1 cellular context compared by ENCODE assay signal in the genomic region with DNA sequence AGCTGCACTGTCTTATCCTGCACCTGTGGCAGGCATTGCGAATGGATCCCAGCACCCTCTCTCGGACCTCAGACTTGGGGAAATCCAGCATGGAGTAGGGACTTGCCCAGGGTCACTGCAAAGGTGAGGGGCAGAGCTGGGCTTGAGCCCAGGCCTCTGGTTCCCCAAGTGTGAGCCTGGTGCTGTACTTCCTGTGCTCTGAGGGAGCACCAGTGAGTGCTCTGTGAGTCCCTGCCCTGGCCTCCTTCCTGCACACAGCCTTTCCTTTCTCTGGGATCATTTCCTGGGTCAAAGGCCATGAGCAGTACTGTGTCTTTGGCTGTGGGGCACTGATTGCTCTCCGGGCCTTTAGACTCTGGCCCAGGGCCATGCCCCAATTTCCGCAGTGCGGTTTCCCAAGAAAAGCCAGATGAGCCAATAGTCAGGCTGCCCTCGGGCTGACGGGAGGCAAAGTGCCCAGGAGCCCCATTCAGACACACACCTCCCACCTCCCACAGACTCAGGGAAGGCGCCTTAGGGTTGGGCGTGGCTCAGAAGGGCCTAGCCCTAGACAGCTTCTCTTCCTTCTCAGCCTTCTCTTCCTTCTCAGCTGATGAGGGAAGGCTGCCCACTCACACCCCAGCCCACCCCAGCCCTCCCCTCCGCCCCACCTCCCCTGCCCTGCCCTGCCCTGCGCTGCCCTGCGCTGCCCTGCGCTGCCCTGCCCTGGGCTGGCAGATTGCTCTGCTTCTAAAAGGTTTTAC.
TF ChIP-seq lines count a peak whose summit lies in the region.

No MANE protein-coding gene starts in this region.

TF ChIP-seq in HepG2, 621 proteins besides CTCF, POLR2A, EP300 and RAD21 (continued from another document and continues in another):
- TF ChIP-seq, protein P1, sequence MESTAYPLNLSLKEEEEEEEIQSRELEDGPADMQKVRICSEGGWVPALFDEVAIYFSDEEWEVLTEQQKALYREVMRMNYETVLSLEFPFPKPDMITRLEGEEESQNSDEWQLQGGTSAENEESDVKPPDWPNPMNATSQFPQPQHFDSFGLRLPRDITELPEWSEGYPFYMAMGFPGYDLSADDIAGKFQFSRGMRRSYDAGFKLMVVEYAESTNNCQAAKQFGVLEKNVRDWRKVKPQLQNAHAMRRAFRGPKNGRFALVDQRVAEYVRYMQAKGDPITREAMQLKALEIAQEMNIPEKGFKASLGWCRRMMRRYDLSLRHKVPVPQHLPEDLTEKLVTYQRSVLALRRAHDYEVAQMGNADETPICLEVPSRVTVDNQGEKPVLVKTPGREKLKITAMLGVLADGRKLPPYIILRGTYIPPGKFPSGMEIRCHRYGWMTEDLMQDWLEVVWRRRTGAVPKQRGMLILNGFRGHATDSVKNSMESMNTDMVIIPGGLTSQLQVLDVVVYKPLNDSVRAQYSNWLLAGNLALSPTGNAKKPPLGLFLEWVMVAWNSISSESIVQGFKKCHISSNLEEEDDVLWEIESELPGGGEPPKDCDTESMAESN (CRISPR knock-in tag; conservative IDR thresholded peaks at IDR 0.05), result no peak
- TF ChIP-seq, protein P2, sequence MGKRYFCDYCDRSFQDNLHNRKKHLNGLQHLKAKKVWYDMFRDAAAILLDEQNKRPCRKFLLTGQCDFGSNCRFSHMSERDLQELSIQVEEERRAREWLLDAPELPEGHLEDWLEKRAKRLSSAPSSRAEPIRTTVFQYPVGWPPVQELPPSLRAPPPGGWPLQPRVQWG (CRISPR knock-in tag; IDR thresholded peaks at IDR 0.05; ENCODE audit: borderline replicate concordance, low read depth), result no peak
- TF ChIP-seq RAD51 (IDR thresholded peaks at IDR 0.05; ENCODE audit: borderline replicate concordance), result no peak
- TF ChIP-seq XRCC5 (optimal IDR thresholded peaks at IDR 0.05; ENCODE audit: low read length), result peak; percentile 28
- TF ChIP-seq HNRNPL (IDR thresholded peaks at IDR 0.05; ENCODE audit: low read depth, low read length), result 0 out of 2 replicates have a peak, but pooled peaks have one; percentile 68
- TF ChIP-seq YEATS4 (CRISPR knock-in tag; IDR thresholded peaks at IDR 0.05; ENCODE audit: borderline replicate concordance), result no peak
- no peak for TF ChIP-seq CC2D1A (CRISPR knock-in tag; IDR thresholded peaks at IDR 0.05)
- TF ChIP-seq PAWR (CRISPR knock-in tag; IDR thresholded peaks at IDR 0.05; ENCODE audit: borderline replicate concordance), result no peak
- no peak for TF ChIP-seq EZH2 (conservative IDR thresholded peaks at IDR 0.05; ENCODE audit: low read depth, low read length)
- TF ChIP-seq ESRRA (CRISPR knock-in tag; IDR thresholded peaks at IDR 0.05; ENCODE audit: low read depth), result no peak
- TF ChIP-seq POGZ (CRISPR knock-in tag; IDR thresholded peaks at IDR 0.05), result peak; percentile 44; the same call in 1 of the 2 replicates
- no peak for TF ChIP-seq ZNF614 (CRISPR knock-in tag; IDR thresholded peaks at IDR 0.05; ENCODE audit: borderline replicate concordance)
- TF ChIP-seq SALL2 (CRISPR knock-in tag; IDR thresholded peaks at IDR 0.05), result no peak
- TF ChIP-seq, protein P3, sequence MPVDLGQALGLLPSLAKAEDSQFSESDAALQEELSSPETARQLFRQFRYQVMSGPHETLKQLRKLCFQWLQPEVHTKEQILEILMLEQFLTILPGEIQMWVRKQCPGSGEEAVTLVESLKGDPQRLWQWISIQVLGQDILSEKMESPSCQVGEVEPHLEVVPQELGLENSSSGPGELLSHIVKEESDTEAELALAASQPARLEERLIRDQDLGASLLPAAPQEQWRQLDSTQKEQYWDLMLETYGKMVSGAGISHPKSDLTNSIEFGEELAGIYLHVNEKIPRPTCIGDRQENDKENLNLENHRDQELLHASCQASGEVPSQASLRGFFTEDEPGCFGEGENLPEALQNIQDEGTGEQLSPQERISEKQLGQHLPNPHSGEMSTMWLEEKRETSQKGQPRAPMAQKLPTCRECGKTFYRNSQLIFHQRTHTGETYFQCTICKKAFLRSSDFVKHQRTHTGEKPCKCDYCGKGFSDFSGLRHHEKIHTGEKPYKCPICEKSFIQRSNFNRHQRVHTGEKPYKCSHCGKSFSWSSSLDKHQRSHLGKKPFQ (CRISPR knock-in tag; IDR thresholded peaks at IDR 0.05; ENCODE audit: insufficient replicate concordance), result no peak
- no peak for TF ChIP-seq RFXAP (CRISPR knock-in tag; IDR thresholded peaks at IDR 0.05; ENCODE audit: borderline replicate concordance)
- TF ChIP-seq ZNF768 (CRISPR knock-in tag; IDR thresholded peaks at IDR 0.05), result peak; percentile 23; the same call in 1 of the 2 replicates
- 0 out of 2 replicates have a peak, but pooled peaks have one; percentile 35 for TF ChIP-seq MXD4 (CRISPR knock-in tag; IDR thresholded peaks at IDR 0.05)
- TF ChIP-seq, protein P4, sequence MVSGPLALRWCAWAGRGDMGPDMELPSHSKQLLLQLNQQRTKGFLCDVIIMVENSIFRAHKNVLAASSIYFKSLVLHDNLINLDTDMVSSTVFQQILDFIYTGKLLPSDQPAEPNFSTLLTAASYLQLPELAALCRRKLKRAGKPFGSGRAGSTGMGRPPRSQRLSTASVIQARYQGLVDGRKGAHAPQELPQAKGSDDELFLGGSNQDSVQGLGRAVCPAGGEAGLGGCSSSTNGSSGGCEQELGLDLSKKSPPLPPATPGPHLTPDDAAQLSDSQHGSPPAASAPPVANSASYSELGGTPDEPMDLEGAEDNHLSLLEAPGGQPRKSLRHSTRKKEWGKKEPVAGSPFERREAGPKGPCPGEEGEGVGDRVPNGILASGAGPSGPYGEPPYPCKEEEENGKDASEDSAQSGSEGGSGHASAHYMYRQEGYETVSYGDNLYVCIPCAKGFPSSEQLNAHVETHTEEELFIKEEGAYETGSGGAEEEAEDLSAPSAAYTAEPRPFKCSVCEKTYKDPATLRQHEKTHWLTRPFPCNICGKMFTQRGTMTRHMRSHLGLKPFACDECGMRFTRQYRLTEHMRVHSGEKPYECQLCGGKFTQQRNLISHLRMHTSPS (CRISPR knock-in tag; IDR thresholded peaks at IDR 0.05; ENCODE audit: low read depth), result peak; percentile 61; the same call in 1 of the 2 replicates
- TF ChIP-seq MZF1 (CRISPR knock-in tag; IDR thresholded peaks at IDR 0.05; ENCODE audit: borderline replicate concordance), result no peak
- no peak for TF ChIP-seq FOSL1 (CRISPR knock-in tag; IDR thresholded peaks at IDR 0.05; ENCODE audit: borderline replicate concordance)
- TF ChIP-seq RXRB (CRISPR knock-in tag; IDR thresholded peaks at IDR 0.05; ENCODE audit: borderline replicate concordance), result 0 out of 2 replicates have a peak, but pooled peaks have one; percentile 19
- TF ChIP-seq KDM3A (CRISPR knock-in tag; IDR thresholded peaks at IDR 0.05; ENCODE audit: low read depth), result no peak
- TF ChIP-seq ZNF530 (CRISPR knock-in tag; IDR thresholded peaks at IDR 0.05; ENCODE audit: low read depth), result no peak
- peak; percentile 59 for TF ChIP-seq GATAD2A (CRISPR knock-in tag; IDR thresholded peaks at IDR 0.05)
- TF ChIP-seq, protein P5, sequence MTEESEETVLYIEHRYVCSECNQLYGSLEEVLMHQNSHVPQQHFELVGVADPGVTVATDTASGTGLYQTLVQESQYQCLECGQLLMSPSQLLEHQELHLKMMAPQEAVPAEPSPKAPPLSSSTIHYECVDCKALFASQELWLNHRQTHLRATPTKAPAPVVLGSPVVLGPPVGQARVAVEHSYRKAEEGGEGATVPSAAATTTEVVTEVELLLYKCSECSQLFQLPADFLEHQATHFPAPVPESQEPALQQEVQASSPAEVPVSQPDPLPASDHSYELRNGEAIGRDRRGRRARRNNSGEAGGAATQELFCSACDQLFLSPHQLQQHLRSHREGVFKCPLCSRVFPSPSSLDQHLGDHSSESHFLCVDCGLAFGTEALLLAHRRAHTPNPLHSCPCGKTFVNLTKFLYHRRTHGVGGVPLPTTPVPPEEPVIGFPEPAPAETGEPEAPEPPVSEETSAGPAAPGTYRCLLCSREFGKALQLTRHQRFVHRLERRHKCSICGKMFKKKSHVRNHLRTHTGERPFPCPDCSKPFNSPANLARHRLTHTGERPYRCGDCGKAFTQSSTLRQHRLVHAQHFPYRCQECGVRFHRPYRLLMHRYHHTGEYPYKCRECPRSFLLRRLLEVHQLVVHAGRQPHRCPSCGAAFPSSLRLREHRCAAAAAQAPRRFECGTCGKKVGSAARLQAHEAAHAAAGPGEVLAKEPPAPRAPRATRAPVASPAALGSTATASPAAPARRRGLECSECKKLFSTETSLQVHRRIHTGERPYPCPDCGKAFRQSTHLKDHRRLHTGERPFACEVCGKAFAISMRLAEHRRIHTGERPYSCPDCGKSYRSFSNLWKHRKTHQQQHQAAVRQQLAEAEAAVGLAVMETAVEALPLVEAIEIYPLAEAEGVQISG (CRISPR knock-in tag; IDR thresholded peaks at IDR 0.05), result peak; percentile 53
- TF ChIP-seq RFX5 (IDR thresholded peaks at IDR 0.05; ENCODE audit: low read depth, low read length), result no peak
- peak; percentile 71; the same call in 1 of the 2 replicates for TF ChIP-seq ELF3 (CRISPR knock-in tag; IDR thresholded peaks at IDR 0.05)
- TF ChIP-seq KAT7 (CRISPR knock-in tag; IDR thresholded peaks at IDR 0.05; ENCODE audit: borderline replicate concordance), result no peak
- no peak for TF ChIP-seq PCBP1 (IDR thresholded peaks at IDR 0.05; ENCODE audit: borderline replicate concordance, low read depth, low read length)
- TF ChIP-seq AGO2 (optimal IDR thresholded peaks at IDR 0.05; ENCODE audit: low read depth, low read length), result no peak
- no peak for TF ChIP-seq POLR2AphosphoS5 (IDR thresholded peaks at IDR 0.05; ENCODE audit: low read depth, low read length)
- TF ChIP-seq HES4 (CRISPR knock-in tag; IDR thresholded peaks at IDR 0.05; ENCODE audit: borderline replicate concordance), result no peak
- TF ChIP-seq SRY (CRISPR knock-in tag; IDR thresholded peaks at IDR 0.05), result no peak
- no peak for TF ChIP-seq ZNF746 (CRISPR knock-in tag; IDR thresholded peaks at IDR 0.05)
- TF ChIP-seq, protein P6, sequence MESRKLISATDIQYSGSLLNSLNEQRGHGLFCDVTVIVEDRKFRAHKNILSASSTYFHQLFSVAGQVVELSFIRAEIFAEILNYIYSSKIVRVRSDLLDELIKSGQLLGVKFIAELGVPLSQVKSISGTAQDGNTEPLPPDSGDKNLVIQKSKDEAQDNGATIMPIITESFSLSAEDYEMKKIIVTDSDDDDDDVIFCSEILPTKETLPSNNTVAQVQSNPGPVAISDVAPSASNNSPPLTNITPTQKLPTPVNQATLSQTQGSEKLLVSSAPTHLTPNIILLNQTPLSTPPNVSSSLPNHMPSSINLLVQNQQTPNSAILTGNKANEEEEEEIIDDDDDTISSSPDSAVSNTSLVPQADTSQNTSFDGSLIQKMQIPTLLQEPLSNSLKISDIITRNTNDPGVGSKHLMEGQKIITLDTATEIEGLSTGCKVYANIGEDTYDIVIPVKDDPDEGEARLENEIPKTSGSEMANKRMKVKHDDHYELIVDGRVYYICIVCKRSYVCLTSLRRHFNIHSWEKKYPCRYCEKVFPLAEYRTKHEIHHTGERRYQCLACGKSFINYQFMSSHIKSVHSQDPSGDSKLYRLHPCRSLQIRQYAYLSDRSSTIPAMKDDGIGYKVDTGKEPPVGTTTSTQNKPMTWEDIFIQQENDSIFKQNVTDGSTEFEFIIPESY (CRISPR knock-in tag; IDR thresholded peaks at IDR 0.05), result 0 out of 2 replicates have a peak, but pooled peaks have one; percentile 7
- no peak for TF ChIP-seq SMAD9 (CRISPR knock-in tag; IDR thresholded peaks at IDR 0.05)
- TF ChIP-seq POLR2G (IDR thresholded peaks at IDR 0.05; ENCODE audit: low read depth, low read length), result 0 out of 2 replicates have a peak, but pooled peaks have one; percentile 28
- TF ChIP-seq XBP1 (CRISPR knock-in tag; IDR thresholded peaks at IDR 0.05), result no peak
- no peak for TF ChIP-seq ZFAT (CRISPR knock-in tag; conservative IDR thresholded peaks at IDR 0.05)
- TF ChIP-seq KDM2A (CRISPR knock-in tag; IDR thresholded peaks at IDR 0.05; ENCODE audit: borderline replicate concordance, low read depth), result no peak
- no peak for TF ChIP-seq RFXANK (CRISPR knock-in tag; IDR thresholded peaks at IDR 0.05)
- TF ChIP-seq CEBPB (IDR thresholded peaks at IDR 0.05; ENCODE audit: borderline replicate concordance, low read depth, low read length), result peak; percentile 58; the same call in 1 of the 2 replicates
- TF ChIP-seq SMAD3 (CRISPR knock-in tag; IDR thresholded peaks at IDR 0.05), result 0 out of 2 replicates have a peak, but pooled peaks have one; percentile 15
- TF ChIP-seq ZMYM3 (CRISPR knock-in tag; IDR thresholded peaks at IDR 0.05), result peak; percentile 64; the same call in 1 of the 2 replicates
- no peak for TF ChIP-seq GPN1 (CRISPR knock-in tag; IDR thresholded peaks at IDR 0.05; ENCODE audit: borderline replicate concordance)
- TF ChIP-seq MTA1 (CRISPR knock-in tag; IDR thresholded peaks at IDR 0.05; ENCODE audit: borderline replicate concordance), result peak; percentile 60; the same call in 1 of the 2 replicates
- peak; percentile 56; the same call in 1 of the 2 replicates for TF ChIP-seq ZMYM4 (CRISPR knock-in tag; IDR thresholded peaks at IDR 0.05)
- TF ChIP-seq, protein P7, sequence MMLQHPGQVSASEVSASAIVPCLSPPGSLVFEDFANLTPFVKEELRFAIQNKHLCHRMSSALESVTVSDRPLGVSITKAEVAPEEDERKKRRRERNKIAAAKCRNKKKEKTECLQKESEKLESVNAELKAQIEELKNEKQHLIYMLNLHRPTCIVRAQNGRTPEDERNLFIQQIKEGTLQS (CRISPR knock-in tag; IDR thresholded peaks at IDR 0.05), result no peak
- TF ChIP-seq CAMTA2 (CRISPR knock-in tag; IDR thresholded peaks at IDR 0.05; ENCODE audit: borderline replicate concordance), result no peak
- TF ChIP-seq NAIF1 (CRISPR knock-in tag; IDR thresholded peaks at IDR 0.05; ENCODE audit: borderline replicate concordance), result no peak
- TF ChIP-seq, protein P8, sequence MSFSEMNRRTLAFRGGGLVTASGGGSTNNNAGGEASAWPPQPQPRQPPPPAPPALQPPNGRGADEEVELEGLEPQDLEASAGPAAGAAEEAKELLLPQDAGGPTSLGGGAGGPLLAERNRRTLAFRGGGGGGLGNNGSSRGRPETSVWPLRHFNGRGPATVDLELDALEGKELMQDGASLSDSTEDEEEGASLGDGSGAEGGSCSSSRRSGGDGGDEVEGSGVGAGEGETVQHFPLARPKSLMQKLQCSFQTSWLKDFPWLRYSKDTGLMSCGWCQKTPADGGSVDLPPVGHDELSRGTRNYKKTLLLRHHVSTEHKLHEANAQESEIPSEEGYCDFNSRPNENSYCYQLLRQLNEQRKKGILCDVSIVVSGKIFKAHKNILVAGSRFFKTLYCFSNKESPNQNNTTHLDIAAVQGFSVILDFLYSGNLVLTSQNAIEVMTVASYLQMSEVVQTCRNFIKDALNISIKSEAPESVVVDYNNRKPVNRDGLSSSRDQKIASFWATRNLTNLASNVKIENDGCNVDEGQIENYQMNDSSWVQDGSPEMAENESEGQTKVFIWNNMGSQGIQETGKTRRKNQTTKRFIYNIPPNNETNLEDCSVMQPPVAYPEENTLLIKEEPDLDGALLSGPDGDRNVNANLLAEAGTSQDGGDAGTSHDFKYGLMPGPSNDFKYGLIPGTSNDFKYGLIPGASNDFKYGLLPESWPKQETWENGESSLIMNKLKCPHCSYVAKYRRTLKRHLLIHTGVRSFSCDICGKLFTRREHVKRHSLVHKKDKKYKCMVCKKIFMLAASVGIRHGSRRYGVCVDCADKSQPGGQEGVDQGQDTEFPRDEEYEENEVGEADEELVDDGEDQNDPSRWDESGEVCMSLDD (CRISPR knock-in tag; IDR thresholded peaks at IDR 0.05; ENCODE audit: borderline replicate concordance), result no peak
- TF ChIP-seq MTA3 (CRISPR knock-in tag; IDR thresholded peaks at IDR 0.05), result no peak
- TF ChIP-seq ZMYM2 (CRISPR knock-in tag; IDR thresholded peaks at IDR 0.05), result peak; percentile 59; the same call in 1 of the 2 replicates
- TF ChIP-seq, protein P9, sequence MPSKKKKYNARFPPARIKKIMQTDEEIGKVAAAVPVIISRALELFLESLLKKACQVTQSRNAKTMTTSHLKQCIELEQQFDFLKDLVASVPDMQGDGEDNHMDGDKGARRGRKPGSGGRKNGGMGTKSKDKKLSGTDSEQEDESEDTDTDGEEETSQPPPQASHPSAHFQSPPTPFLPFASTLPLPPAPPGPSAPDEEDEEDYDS (CRISPR knock-in tag; IDR thresholded peaks at IDR 0.05), result no peak
- peak; percentile 32; the same call in 1 of the 2 replicates for TF ChIP-seq SOX5 (CRISPR knock-in tag; IDR thresholded peaks at IDR 0.05; ENCODE audit: borderline replicate concordance)
